In genomic region chr3:41159581-41160189, GRCh38 we compare ENCODE assay signal across 16 cellular contexts. TPM values are rescaled to one million over a fixed set of nuclear protein-coding genes. Genes with fewer than 3 reads are reported as not detected.
A peak's percentile ranks its signal among the peaks of the same experiment; 100 is the strongest.
DNase-seq lines count a peak whose midpoint lies in the region; ATAC-seq, FAIRE-seq and TF ChIP-seq lines count a peak whose summit lies in the region.
"Had no signal": no experiment of that assay in that cellular context is flagged by ENCODE, and none has a peak within 500 bp of the region (broad histone marks: within the 10 kb centered on the region; RNA-seq: fewer than 3 reads in every experiment).

No MANE protein-coding gene starts in this region.

- no peak overlapping the region for H2BK12ac ChIP-seq in mesenchymal stem cell (ENCODE audit: low read length in 2 of 2)

- H2AFZ ChIP-seq in K562 (ENCODE audit: low read depth, low read length) (no peak overlapping the region), mesenchymal stem cell (ENCODE audit: low read depth, low read length) (no peak overlapping the region)

- CTCF ChIA-PET in Caco-2 (lab: Charles Lee), result no interaction called here
- CTCF ChIA-PET in K562 (lab: Yijun Ruan, JAX; ENCODE audit: low intra/inter-chr PET ratio), result no interaction called here

- H2BK120ac ChIP-seq in mesenchymal stem cell (ENCODE audit: low read depth, low read length), result no peak overlapping the region

- no peak for TF ChIP-seq POLR2A in K562 (conservative IDR thresholded peaks at IDR 0.05)

- H3K9me3 Mint-ChIP-seq in Caco-2 (ENCODE audit: unreplicated experiment), result no peaks in the 10 kb centered on the region
- H3K9me3 Mint-ChIP-seq: activated CD4-positive, alpha-beta T cell treated with anti-CD3 and anti-CD28 coated beads, Interleukin-2, amount 10 ng/mL, durations not matched to agents 7 days and 5 days; activated T-cell treated with anti-CD3 and anti-CD28 coated beads, Interleukin-2, amount 50 U/mL, for 4 hours; endodermal cell had no signal

- H3K9ac ChIP-seq in K562 (ENCODE audit: insufficient read depth in 1 of 2, low read depth in 2 of 2, low read length in 2 of 2) (no peak overlapping the region), mesenchymal stem cell (ENCODE audit: low read length) (no peak overlapping the region)

- no peak overlapping the region for H3K4ac ChIP-seq in mesenchymal stem cell (ENCODE audit: low read depth in 1 of 2, low read length in 2 of 2)

- H3K9me3 ChIP-seq in Caco-2, result no peaks in the 10 kb centered on the region
- no peaks in the 10 kb centered on the region for H3K9me3 ChIP-seq in K562 (replicated peaks; ENCODE audit: control insufficient read depth, insufficient read depth, low read depth, low read length)
- no peaks in the 10 kb centered on the region for H3K9me3 ChIP-seq in mesenchymal stem cell (ENCODE audit: control insufficient read depth, low read length)
- no peaks in the 10 kb centered on the region for H3K9me3 ChIP-seq in ascending aorta
- H3K9me3 ChIP-seq: sigmoid colon, testis had no signal

- H3K27me3 Mint-ChIP-seq in Caco-2 (ENCODE audit: insufficient read depth, unreplicated experiment), result no peaks in the 10 kb centered on the region

- BruUV-seq in Caco-2 (replicated peaks; lab: Mats Ljungman, UMichigan) (no TSS peak), K562 (replicated peaks; lab: Mats Ljungman, UMichigan) (no TSS peak)

- H2AK5ac ChIP-seq in mesenchymal stem cell (ENCODE audit: low read length, severe bottlenecking), result no peak overlapping the region

- in situ Hi-C loops in K562 (cut with MboI), result no loop called here

- no peak for TF ChIP-seq RAD21 in K562 (CRISPR knock-in tag; conservative IDR thresholded peaks at IDR 0.05 in 1 of 2, IDR thresholded peaks at IDR 0.05 in 1 of 2)

- peak in 1 of 2 experiments; percentile 16 for DNase-seq in Caco-2
- DNase-seq in ELR (ENCODE audit: low read depth), result peak; percentile 10
- DNase-seq in K562 (ENCODE audit: extremely low read depth in 1 of 4, low spot score in 3 of 4), result no peak
- peak; percentile 40 for DNase-seq in mesenchymal stem cell
- DNase-seq in stimulated activated CD4-positive, alpha-beta T cell treated with anti-CD3 and anti-CD28 coated beads, Interleukin-2, amount 100 ng/mL, for 24 hours, result no peak
- no peak for DNase-seq in Right ventricle myocardium superior
- no peak for DNase-seq in ascending aorta (ENCODE audit: low spot score in 2 of 2)
- DNase-seq: activated CD4-positive, alpha-beta T cell treated with anti-CD3 and anti-CD28 coated beads, Interleukin-2, amount 10 ng/mL, durations not matched to agents 7 days and 5 days; activated T-cell treated with anti-CD3 and anti-CD28 coated beads, Interleukin-2, amount 50 U/mL, for 4 hours; amniotic stem cell; MV-4-11; NCI-H524 treated with DMSO at 0.1 percent for 48 hours; sigmoid colon; stimulated activated CD4-positive, alpha-beta T cell treated with anti-CD3 and anti-CD28 coated beads, Interleukin-4, amount 100 ng/mL, for 1 hour; testis had no signal

- POLR2A ChIA-PET in Caco-2 (lab: Charles Lee) (no interaction called here), K562 (lab: Yijun Ruan, JAX) (no interaction called here)

- ATAC-seq in K562 (no peak), Right ventricle myocardium superior (ENCODE audit: poor library complexity) (no peak)

- peak overlapping the region; percentile 66 for H3K27ac Mint-ChIP-seq in Caco-2 (ENCODE audit: unreplicated experiment)
- H3K27ac Mint-ChIP-seq: activated CD4-positive, alpha-beta T cell treated with anti-CD3 and anti-CD28 coated beads, Interleukin-2, amount 10 ng/mL, durations not matched to agents 7 days and 5 days; endodermal cell had no signal

- no peak overlapping the region for H3K23ac ChIP-seq in mesenchymal stem cell (ENCODE audit: low read length in 2 of 2)

- TF ChIP-seq EP300 in K562 (IDR thresholded peaks at IDR 0.05; ENCODE audit: low read length), result no peak

- H2BK15ac ChIP-seq in mesenchymal stem cell (ENCODE audit: low read depth, poor library complexity, severe bottlenecking), result no peak overlapping the region

- no peak overlapping the region for H3K18ac ChIP-seq in mesenchymal stem cell (ENCODE audit: low read depth in 1 of 2, low read length in 2 of 2)

- H3K36me3 Mint-ChIP-seq in Caco-2 (ENCODE audit: insufficient read depth, unreplicated experiment), result no peaks in the 10 kb centered on the region

- H3K4me1 ChIP-seq in Caco-2, result peaks cover 15% of the 10 kb centered on the region; the same call in 1 of the 2 replicates
- no peaks in the 10 kb centered on the region for H3K4me1 ChIP-seq in K562 (replicated peaks in 1 of 2; ENCODE audit: control insufficient read depth in 2 of 2, insufficient read depth in 2 of 2, low read length in 2 of 2)
- H3K4me1 ChIP-seq in mesenchymal stem cell (ENCODE audit: control insufficient read depth, insufficient read depth, low read depth, low read length), result peaks cover 8% of the 10 kb centered on the region
- no peaks in the 10 kb centered on the region for H3K4me1 ChIP-seq in ascending aorta
- H3K4me1 ChIP-seq: testis had no signal

- H3K36me3 ChIP-seq in Caco-2 (ENCODE audit: control insufficient read depth, insufficient read depth, low read length) (no peaks in the 10 kb centered on the region; the same call in 1 of the 2 replicates), K562 (ENCODE audit: control insufficient read depth, insufficient read depth, low read length) (no peaks in the 10 kb centered on the region), mesenchymal stem cell (ENCODE audit: control insufficient read depth in 1 of 2, insufficient read depth in 2 of 2, low read depth in 1 of 2, low read length in 2 of 2) (no peaks in the 10 kb centered on the region), ascending aorta (no peaks in the 10 kb centered on the region)
- H3K36me3 ChIP-seq: sigmoid colon had no signal

- H4K8ac ChIP-seq in mesenchymal stem cell (ENCODE audit: low read length), result no peak overlapping the region

- H3K27me3 ChIP-seq in Caco-2 (replicated peaks; ENCODE audit: control insufficient read depth, insufficient read depth, low read length) (no peaks in the 10 kb centered on the region), K562 (ENCODE audit: control insufficient read depth in 2 of 2, insufficient read depth in 2 of 2, low read length in 2 of 2) (peaks cover 5 to 17% of the 10 kb centered on the region in 2 experiments; a peak in 4 of 5 replicates), mesenchymal stem cell (ENCODE audit: control insufficient read depth in 1 of 2, insufficient read depth in 1 of 2, low read length in 2 of 2) (peaks cover 0 to 9% of the 10 kb centered on the region in 2 experiments), ascending aorta (no peaks in the 10 kb centered on the region)
- H3K27me3 ChIP-seq: sigmoid colon, testis had no signal

- H3K79me1 ChIP-seq in mesenchymal stem cell (replicated peaks; ENCODE audit: low read length, poor library complexity, severe bottlenecking), result no peaks in the 10 kb centered on the region

- no peak overlapping the region for H3K4me3 ChIP-seq in Caco-2 (ENCODE audit: low read depth, low read length)
- no peak overlapping the region for H3K4me3 ChIP-seq in K562
- no peak overlapping the region for H3K4me3 ChIP-seq in mesenchymal stem cell (ENCODE audit: insufficient read depth in 1 of 2, low read depth in 1 of 2, low read length in 2 of 2)
- no peak overlapping the region for H3K4me3 ChIP-seq in ascending aorta
- H3K4me3 ChIP-seq: sigmoid colon, testis had no signal

- intact Hi-C loops in Caco-2 (cut with micrococcal nuclease; ENCODE audit: unreplicated experiment) (no loop called here), K562 (cut with micrococcal nuclease) (no loop called here), Right ventricle myocardium superior (cut with DNase I) (no loop called here), ascending aorta (cut with DNase I) (no loop called here)

- no peak overlapping the region for H2BK5ac ChIP-seq in mesenchymal stem cell (ENCODE audit: low read depth, low read length, poor library complexity, severe bottlenecking)

- TF ChIP-seq CTCF in Caco-2 (IDR thresholded peaks at IDR 0.05; ENCODE audit: insufficient read depth in 1 of 2, low read depth in 1 of 2, low read length in 1 of 2, severe bottlenecking in 1 of 2, unreplicated experiment in 1 of 2), result no peak
- no peak for TF ChIP-seq CTCF in K562 (IDR thresholded peaks at IDR 0.05 in 2 of 3, conservative IDR thresholded peaks at IDR 0.05 in 1 of 3; ENCODE audit: insufficient read depth in 2 of 3, low read depth in 1 of 3, low read length in 3 of 3)
- TF ChIP-seq CTCF in ascending aorta (IDR thresholded peaks at IDR 0.05), result no peak

- H3K27ac ChIP-seq in K562 (ENCODE audit: extremely low read depth, low read depth, low read length) (no peak overlapping the region), mesenchymal stem cell (ENCODE audit: low read length, poor library complexity, severe bottlenecking) (no peak overlapping the region), ascending aorta (no peak overlapping the region)
- H3K27ac ChIP-seq: sigmoid colon, testis had no signal

- H4K20me1 ChIP-seq in K562 (replicated peaks; ENCODE audit: control insufficient read depth, insufficient read depth, low read length), result no peaks in the 10 kb centered on the region

- no peak overlapping the region for H3K14ac ChIP-seq in mesenchymal stem cell (ENCODE audit: low read length in 2 of 2)

- peaks cover 29% of the 10 kb centered on the region for H3K4me1 Mint-ChIP-seq in Caco-2 (ENCODE audit: low read depth, unreplicated experiment)

- H3K9me1 ChIP-seq in K562 (ENCODE audit: control insufficient read depth, insufficient read depth, low read length), result no peaks in the 10 kb centered on the region

- no peak overlapping the region for H3K4me2 ChIP-seq in K562 (ENCODE audit: insufficient read depth, low read length)
- no peak overlapping the region for H3K4me2 ChIP-seq in mesenchymal stem cell (ENCODE audit: low read length, poor library complexity, severe bottlenecking)

- no peak overlapping the region for H4K91ac ChIP-seq in mesenchymal stem cell (ENCODE audit: low read length)

- no peak for FAIRE-seq in K562 (lab: Jason Lieb, UNC)

- 0% methylated on average over 3 of the region's 3 CpGs for WGBS in K562 (ENCODE audit: insufficient coverage, low coverage, missing lambda C conversion rate)
- WGBS in mesenchymal stem cell, result 63% methylated on average over 2 of the region's 3 CpGs

- H3K4me3 Mint-ChIP-seq in Caco-2 (ENCODE audit: unreplicated experiment), result no peak overlapping the region
- H3K4me3 Mint-ChIP-seq: activated CD4-positive, alpha-beta T cell treated with anti-CD3 and anti-CD28 coated beads, Interleukin-2, amount 10 ng/mL, durations not matched to agents 7 days and 5 days; activated T-cell treated with anti-CD3 and anti-CD28 coated beads, Interleukin-2, amount 50 U/mL, for 4 hours; endodermal cell had no signal

- no peaks in the 10 kb centered on the region for H3K79me2 ChIP-seq in K562 (ENCODE audit: control insufficient read depth, insufficient read depth, low read length)

RNA-seq across cellular contexts. Expression of gene CTNNB1, which starts 39.6 kb away (rescaled TPM):
- total RNA-seq in Caco-2 (2022) (201 and 206 TPM in 2 replicates), K562 (2014; rRNA removed) (164 and 193 TPM in 2 replicates), K562 (2014; rRNA removed; fragmentation: Illumina TruSeq; extraction: Trizol) (154 and 156 TPM in 2 replicates), K562 (2015; rRNA removed; fragmentation: Illumina TruSeq; extraction: Trizol) (189 and 192 TPM in 2 replicates), K562 (2021) (153 and 158 TPM in 2 replicates), Right ventricle myocardium superior (152 TPM), ascending aorta (371 TPM)
- 283 TPM in 2 replicates for total RNA-seq in K562 (2011; cell fraction: chromatin; rRNA removed; ENCODE audit: low replicate concordance)
- total RNA-seq in K562 (2011; cell fraction: nucleolus; rRNA removed), result 151 and 154 TPM in 2 replicates
- total RNA-seq in K562 (2011; cell fraction: nucleoplasm; rRNA removed), result 151 and 175 TPM in 2 replicates
- polyA plus RNA-seq in K562 (2011; rRNA removed) (193 and 203 TPM in 2 replicates), K562 (2014; fragmentation: Illumina TruSeq; extraction: Trizol) (154 and 159 TPM in 2 replicates), K562 (2014; fragmentation: Nextera tagmentation; extraction: Ambion mirVana) (10 to 100 TPM; 44.3 to 51.8 TPM), K562 (2014; rRNA removed) (100 and 126 TPM in 2 replicates)
- 235 and 318 TPM in 2 replicates for polyA plus RNA-seq in K562 (2011; cell fraction: cytosol; rRNA removed)
- 311 and 383 TPM in 2 replicates for polyA plus RNA-seq in K562 (2011; cell fraction: nucleus; rRNA removed)
- 111 and 162 TPM in 2 replicates for polyA plus RNA-seq in K562 (2012)
- 822 and 1,105 TPM in 2 replicates for polyA minus RNA-seq in K562 (2011; rRNA and poly(A)+ RNA removed)
- polyA minus RNA-seq in K562 (2011; cell fraction: cytosol; rRNA and poly(A)+ RNA removed), result 157 and 240 TPM in 2 replicates
- 156 and 245 TPM in 2 replicates for polyA minus RNA-seq in K562 (2011; cell fraction: nucleus; rRNA and poly(A)+ RNA removed)
- polyA plus RNA-seq in mesenchymal stem cell (2013, experiment 1 of 2), result 374 TPM
- 364 TPM for polyA plus RNA-seq in mesenchymal stem cell (2013, experiment 2 of 2)

Comparison
In these comparisons a context has a peak if more than half of its experiments do, and no peak if none do; other contexts are left out.
1. DNase-seq: peak in ELR (single experiment) and mesenchymal stem cell (single experiment); none in K562 (0 of 4), stimulated activated CD4-positive, alpha-beta T cell treated with anti-CD3 and anti-CD28 coated beads, Interleukin-2, amount 100 ng/mL, for 24 hours (0 of 2), Right ventricle myocardium superior (single experiment) and ascending aorta (0 of 2).